1 cellular context compared by ENCODE assay signal in the genomic region with DNA sequence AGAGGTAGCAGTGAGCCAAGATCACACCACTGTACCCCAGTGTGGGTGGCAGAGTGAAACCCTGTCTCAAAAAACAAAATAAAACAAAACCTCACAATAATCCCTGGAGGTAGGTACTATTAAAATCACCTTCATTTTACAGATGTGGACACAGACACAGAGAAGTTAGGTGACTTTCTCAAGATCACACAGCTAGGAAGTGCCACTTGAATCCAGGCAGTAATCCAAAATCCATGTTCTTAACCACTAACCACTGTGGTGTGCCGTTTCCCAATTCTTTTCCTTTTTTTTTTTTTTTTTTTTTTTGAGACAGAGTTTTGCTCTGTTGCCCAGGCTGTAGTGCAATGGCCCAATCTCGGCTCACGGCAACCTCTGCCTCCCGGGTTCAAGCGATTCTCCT.
TF ChIP-seq lines count a peak whose summit lies in the region.

No MANE protein-coding gene starts in this region.

TF ChIP-seq in K562, 482 proteins besides CTCF, POLR2A, EP300 and RAD21:
- peak; percentile 65 for TF ChIP-seq ZFP36 (IDR thresholded peaks at IDR 0.05; ENCODE audit: low read depth, low read length, partially characterized antibody)
- peak; percentile 76 for TF ChIP-seq RBM25 (IDR thresholded peaks at IDR 0.05; ENCODE audit: low read depth, low read length, severe bottlenecking)
- TF ChIP-seq BCOR (IDR thresholded peaks at IDR 0.05) = peak; percentile 47; the same call in 1 of the 2 replicates
- TF ChIP-seq RHOXF2B (CRISPR knock-in tag; conservative IDR thresholded peaks at IDR 0.05) = no peak
